Comparison of ENCODE assay signal across 22 cellular contexts in genomic region chr11:109884501-109884900, GRCh38.
DNase-seq lines count a peak whose midpoint lies in the region; ATAC-seq and TF ChIP-seq lines count a peak whose summit lies in the region.
"Had no signal": no experiment of that assay in that cellular context is flagged by ENCODE, and none has a peak within 500 bp of the region (broad histone marks: within the 10 kb centered on the region; RNA-seq: fewer than 3 reads in every experiment).

No MANE protein-coding gene starts in this region.

- peak overlapping the region; percentile 37 for H2AFZ ChIP-seq in neuronal stem cell (ENCODE audit: low read length)
- H2AFZ ChIP-seq: GM23248 had no signal

- H4K91ac ChIP-seq in neuronal stem cell (ENCODE audit: low read depth, low read length, poor library complexity), result no peak overlapping the region

- H3K36me3 ChIP-seq in WERI-Rb-1, result no peaks in the 10 kb centered on the region
- H3K36me3 ChIP-seq in neuronal stem cell (replicated peaks in 1 of 2; ENCODE audit: control insufficient read depth in 2 of 2, insufficient read depth in 2 of 2, low read length in 2 of 2), result no peaks in the 10 kb centered on the region
- no peaks in the 10 kb centered on the region for H3K36me3 ChIP-seq in adrenal gland (replicated peaks in 1 of 2)
- H3K36me3 ChIP-seq: BE2C; BLaER1 treated with 17β-estradiol and CSF1 and Interleukin-3, amounts not matched to agents 10 nM and 100 nM had no signal

- no peaks in the 10 kb centered on the region for H3K79me1 ChIP-seq in neuronal stem cell (ENCODE audit: low read depth, low read length)

- intact Hi-C loops in adrenal gland (cut with DNase I), result no loop called here

- H3K4me1 ChIP-seq in neuronal stem cell (ENCODE audit: control insufficient read depth in 2 of 2, insufficient read depth in 1 of 2, low read depth in 1 of 2, low read length in 2 of 2), result peaks cover 0 to 1% of the 10 kb centered on the region in 2 donors
- H3K4me1 ChIP-seq in adrenal gland (replicated peaks in 1 of 2), result no peaks in the 10 kb centered on the region
- H3K4me1 ChIP-seq: A549; BE2C; BLaER1 treated with 17β-estradiol and CSF1 and Interleukin-3, amounts not matched to agents 10 nM and 100 nM had no signal

- H2AK5ac ChIP-seq in neuronal stem cell (ENCODE audit: low read depth, low read length), result no peak overlapping the region

- peaks cover 8% of the 10 kb centered on the region for H3K9me3 Mint-ChIP-seq in mesothelial cell of epicardium

- no peak overlapping the region for H2BK15ac ChIP-seq in neuronal stem cell (ENCODE audit: low read length)

- no peak overlapping the region for H4K8ac ChIP-seq in neuronal stem cell (ENCODE audit: low read depth, low read length)

- ATAC-seq in HG03196 (IDR thresholded peaks at IDR 0.05; ENCODE audit: unreplicated experiment), result no peak
- ATAC-seq: A549, HCT116 had no signal

- peak; percentile 1 for DNase-seq in NCI-H82 treated with DMSO at 0.1 percent for 48 hours (lab: John Stamatoyannopoulos, UW; ENCODE audit: unreplicated experiment)
- DNase-seq in WERI-Rb-1, result peak; percentile 39
- no peak for DNase-seq in mesothelial cell of epicardium (ENCODE audit: low spot score in 2 of 2, unreplicated experiment in 2 of 2)
- no peak for DNase-seq in neuronal stem cell (ENCODE audit: low spot score)
- no peak for DNase-seq in C1 segment of cervical spinal cord (lab: John Stamatoyannopoulos, UW)
- no peak for DNase-seq in adrenal gland
- DNase-seq in kidney glomerular epithelial cell (lab: John Stamatoyannopoulos, UW), result no peak
- DNase-seq: 8988T; ACHN; AML-193; BE2C; Calu3; CD4-positive, alpha-beta memory T cell; COR-L47; DMS53; DND-41; GM23248; H7 had no signal

- H3K23ac ChIP-seq in neuronal stem cell (ENCODE audit: low read depth, low read length, poor library complexity), result no peak overlapping the region

- no peaks in the 10 kb centered on the region for H3K27me3 ChIP-seq in WERI-Rb-1 (ENCODE audit: insufficient read depth, low read depth, severe bottlenecking)
- H3K27me3 ChIP-seq in neuronal stem cell (ENCODE audit: control insufficient read depth in 3 of 3, insufficient read depth in 3 of 3, low read depth in 1 of 3, low read length in 3 of 3), result no peaks in the 10 kb centered on the region
- peaks cover 3% of the 10 kb centered on the region for H3K27me3 ChIP-seq in adrenal gland
- H3K27me3 ChIP-seq: BLaER1 treated with 17β-estradiol and CSF1 and Interleukin-3, amounts not matched to agents 10 nM and 100 nM had no signal

- TF ChIP-seq POLR2A in adrenal gland (IDR thresholded peaks at IDR 0.05), result no peak

- H3K18ac ChIP-seq in neuronal stem cell (ENCODE audit: low read length), result no peak overlapping the region

- no peak overlapping the region for H3K4ac ChIP-seq in neuronal stem cell (ENCODE audit: low read length)

- WGBS in neuronal stem cell (ENCODE audit: extremely low coverage in 2 of 2, insufficient read length in 2 of 2, insufficient replicate concordance in 1 of 2), 2 donors, result no CpG with 5 or more reads among the region's 4 CpGs
- 88 to 92% (median 91%) methylated on average over 4 of the region's 4 CpGs for WGBS in adrenal gland, 4 donors

- H3K4me3 ChIP-seq in WERI-Rb-1 (ENCODE audit: low read depth, low read length) (peak overlapping the region; percentile 21; the same call in 1 of the 2 replicates), neuronal stem cell (ENCODE audit: low read length in 2 of 2) (no peak overlapping the region), adrenal gland (no peak overlapping the region)
- H3K4me3 ChIP-seq: A549; BLaER1 treated with 17β-estradiol and CSF1 and Interleukin-3, amounts not matched to agents 10 nM and 100 nM; GM23248 had no signal

- H3K27ac ChIP-seq in WERI-Rb-1 (peak overlapping the region; percentile 70), neuronal stem cell (replicated peaks; ENCODE audit: low read length) (no peak overlapping the region), adrenal gland (no peak overlapping the region)
- H3K27ac ChIP-seq: A549; BLaER1 treated with 17β-estradiol and CSF1 and Interleukin-3, amounts not matched to agents 10 nM and 100 nM; GM23248 had no signal

- no peak overlapping the region for H3K14ac ChIP-seq in neuronal stem cell (ENCODE audit: low read length)

- no peak overlapping the region for H2BK120ac ChIP-seq in neuronal stem cell (ENCODE audit: low read depth, low read length)

- no peak for TF ChIP-seq CTCF in WERI-Rb-1 (IDR thresholded peaks at IDR 0.05; ENCODE audit: low read depth, low read length)
- no peak for TF ChIP-seq CTCF in mesothelial cell of epicardium (IDR thresholded peaks at IDR 0.05; ENCODE audit: unreplicated experiment)
- TF ChIP-seq CTCF in adrenal gland (IDR thresholded peaks at IDR 0.05), result no peak

- peaks cover 13% of the 10 kb centered on the region for H3K4me1 Mint-ChIP-seq in mesothelial cell of epicardium
- H3K4me1 Mint-ChIP-seq: CD4-positive, alpha-beta memory T cell had no signal

- H3K27me3 Mint-ChIP-seq in mesothelial cell of epicardium (ENCODE audit: low read depth), result no peaks in the 10 kb centered on the region

- H3K4me3 Mint-ChIP-seq in mesothelial cell of epicardium, result no peak overlapping the region
- H3K4me3 Mint-ChIP-seq: CD4-positive, alpha-beta memory T cell had no signal

- H2BK12ac ChIP-seq in neuronal stem cell (ENCODE audit: low read length), result no peak overlapping the region

- no peak overlapping the region for H3K9ac ChIP-seq in neuronal stem cell (ENCODE audit: low read depth, low read length, poor library complexity)
- H3K9ac ChIP-seq: BLaER1 treated with 17β-estradiol and CSF1 and Interleukin-3, amounts not matched to agents 10 nM and 100 nM; GM23248 had no signal

- no peak overlapping the region for H3K4me2 ChIP-seq in neuronal stem cell (ENCODE audit: insufficient read depth, low read length, poor library complexity, severe bottlenecking)
- H3K4me2 ChIP-seq: A549; BLaER1 treated with 17β-estradiol and CSF1 and Interleukin-3, amounts not matched to agents 10 nM and 100 nM had no signal

- H3K9me3 ChIP-seq in WERI-Rb-1 (ENCODE audit: severe bottlenecking), result no peaks in the 10 kb centered on the region
- H3K9me3 ChIP-seq in neuronal stem cell (replicated peaks in 1 of 2; ENCODE audit: control insufficient read depth in 2 of 2, insufficient read depth in 1 of 2, low read depth in 1 of 2, low read length in 2 of 2), result no peaks in the 10 kb centered on the region
- H3K9me3 ChIP-seq in adrenal gland (replicated peaks in 1 of 3), result no peaks in the 10 kb centered on the region
- H3K9me3 ChIP-seq: A549, BE2C had no signal

- peak overlapping the region; percentile 11 for H3K27ac Mint-ChIP-seq in mesothelial cell of epicardium
- H3K27ac Mint-ChIP-seq: CD4-positive, alpha-beta memory T cell had no signal

- H2BK5ac ChIP-seq in neuronal stem cell (ENCODE audit: low read length), result no peak overlapping the region

- no peaks in the 10 kb centered on the region for H3K36me3 Mint-ChIP-seq in mesothelial cell of epicardium
- H3K36me3 Mint-ChIP-seq: CD4-positive, alpha-beta memory T cell had no signal

Comparison
In these comparisons a context has a peak if more than half of its experiments do, and no peak if none do; other contexts are left out.
1. DNase-seq: peak in NCI-H82 treated with DMSO at 0.1 percent for 48 hours (single experiment) and WERI-Rb-1 (single experiment); none in mesothelial cell of epicardium (0 of 2), neuronal stem cell (single experiment), C1 segment of cervical spinal cord (0 of 14), adrenal gland (0 of 7) and kidney glomerular epithelial cell (single experiment).